14 cellular contexts compared by ENCODE assay signal in genomic region chr1:245571872-245572294, GRCh38.
"Had no signal": no experiment of that assay in that cellular context is flagged by ENCODE, and none has a peak within 500 bp of the region (broad histone marks: within the 10 kb centered on the region; RNA-seq: fewer than 3 reads in every experiment).

No MANE protein-coding gene starts in this region.

- DNase-seq: activated CD4-positive, alpha-beta memory T cell treated with anti-CD3 and anti-CD28 coated beads, Interleukin-2, amount 10 ng/mL, durations not matched to agents 7 days and 5 days; activated CD4-positive, alpha-beta T cell treated with anti-CD3 and anti-CD28 coated beads for 36 hours; activated effector memory CD4-positive, alpha-beta T cell treated with Interleukin-2 at 50 U/mL for 16 hours; activated naive CD4-positive, alpha-beta T cell treated with anti-CD3 and anti-CD28 coated beads, Interleukin-2, amount 50 U/mL, for 16 hours; activated T-cell treated with anti-CD3 and anti-CD28 coated beads, Interleukin-2, amount 50 U/mL, for 4 hours; adrenal gland; caudate nucleus; lower lobe of right lung; occipital lobe; right cardiac atrium; small intestine; stimulated activated naive CD8-positive, alpha-beta T cell treated with anti-CD3 and anti-CD28 coated beads, Interleukin-15, Interleukin-2, amounts not matched to agents 100 U/mL and 50 U/mL, for 24 hours; transverse colon had no signal

- H3K27ac ChIP-seq: adrenal gland, lower lobe of right lung, SK-N-MC, transverse colon had no signal

- H3K9me3 ChIP-seq: adrenal gland, lower lobe of right lung, transverse colon had no signal

- H3K36me3 ChIP-seq: adrenal gland, lower lobe of right lung, transverse colon had no signal

- H3K4me3 ChIP-seq: adrenal gland, lower lobe of right lung, SK-N-MC, transverse colon had no signal

- H3K27me3 ChIP-seq: adrenal gland, transverse colon had no signal

- H3K4me1 ChIP-seq: adrenal gland, lower lobe of right lung had no signal
